Comparison of ENCODE assay signal across 8 cellular contexts in the genomic region with DNA sequence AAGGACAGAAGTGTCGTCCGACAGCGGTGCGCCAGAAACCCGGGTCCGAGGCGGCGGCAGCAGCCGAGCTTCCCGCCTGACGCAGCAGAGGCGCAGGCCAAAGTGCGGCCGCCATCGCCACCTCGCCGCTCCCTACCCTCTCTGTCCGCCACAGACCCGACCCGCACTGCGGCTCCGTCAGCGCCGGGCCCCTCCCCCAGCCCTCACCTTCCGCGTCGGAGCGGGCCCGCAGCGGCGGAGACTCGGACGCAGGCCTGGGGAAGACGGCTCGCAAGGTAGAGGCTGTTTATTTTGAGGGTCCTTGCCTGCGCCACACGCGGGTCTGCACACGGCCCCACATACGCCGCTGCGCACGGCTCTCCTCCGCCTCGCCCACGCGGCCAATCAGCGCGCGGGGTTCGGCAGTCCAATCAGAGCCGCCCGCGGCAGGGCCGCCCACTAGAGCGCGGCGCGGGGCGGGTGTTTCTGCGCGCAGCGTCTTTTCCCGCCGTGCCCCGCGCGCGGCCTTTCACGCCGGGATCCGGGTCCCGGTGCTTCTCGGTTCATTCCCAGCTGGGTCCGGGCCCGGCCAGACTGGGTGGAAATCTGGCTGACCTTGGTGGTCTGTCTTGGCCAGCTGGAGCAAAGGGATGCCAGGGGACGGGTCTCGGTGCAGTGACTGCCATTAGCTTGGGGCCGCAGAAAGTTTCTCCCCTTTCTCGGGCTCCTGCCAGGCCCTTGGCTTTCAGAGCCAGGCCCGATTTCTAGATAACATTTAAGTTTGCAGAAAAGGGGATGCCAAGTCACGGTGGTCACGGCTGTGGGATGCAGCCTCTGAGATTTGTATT. TPM values are rescaled to one million over a fixed set of nuclear protein-coding genes. Genes with fewer than 3 reads are reported as not detected.
A peak's percentile ranks its signal among the peaks of the same experiment; 100 is the strongest.
DNase-seq lines count a peak whose midpoint lies in the region; ATAC-seq and TF ChIP-seq lines count a peak whose summit lies in the region.

A gene (minus strand): TSS at position 328 of the 827 bp plus-strand sequence. CDS start 12,139 bp downstream, outside the sequence.

- peak; percentile 69 for DNase-seq in AG09309 (ENCODE audit: low read depth)
- DNase-seq in NCI-H345 treated with DMSO at 0.1 percent for 48 hours (lab: John Stamatoyannopoulos, UW; ENCODE audit: unreplicated experiment): peak; percentile 57
- DNase-seq in activated CD4-positive, CD25-positive, alpha-beta regulatory T cell (lab: John Stamatoyannopoulos, UW): peak; percentile 81 to 92 (median 88)
- DNase-seq in caudate nucleus (lab: John Stamatoyannopoulos, UW): peak; percentile 23 to 95 (median 87)
- DNase-seq in inferior parietal cortex (ENCODE audit: extremely low spot score): peak; percentile 95
- DNase-seq in spleen: peak; percentile 97

- 0 to 1% (median 0%) methylated on average over 21 to 83 of the region's 83 CpGs for WGBS in spleen, 5 donors

- no peak for TF ChIP-seq CTCF in AG09309 (IDR thresholded peaks at IDR 0.05; ENCODE audit: control insufficient read depth, insufficient read depth, low read depth, low read length, missing control alignments)
- peak in 2 of 11 experiments; percentile 17 to 34 for TF ChIP-seq CTCF in spleen (IDR thresholded peaks at IDR 0.05 in 8 of 11, conservative IDR thresholded peaks at IDR 0.05 in 3 of 11)

- H3K9me3 ChIP-seq in spleen: no peaks in the 10 kb centered on the region

- no peaks in the 10 kb centered on the region for H3K27me3 ChIP-seq in spleen (replicated peaks in 1 of 7)

- H3K4me3 ChIP-seq in AG09309 (ENCODE audit: control insufficient read depth, low read depth, low read length) (peak within 1 kb of the TSS; percentile 70), spleen (peak within 1 kb of the TSS; percentile 75 to 100 (median 90))

- peaks cover 0 to 16% (median 3%) of the 10 kb centered on the region in 6 donors for H3K36me3 ChIP-seq in spleen

- H3K4me1 ChIP-seq in spleen: peaks cover 44 to 78% (median 53%) of the 10 kb centered on the region in 6 donors

- TF ChIP-seq POLR2A in spleen (IDR thresholded peaks at IDR 0.05): peak; percentile 50 to 84 (median 76)

- H3K27ac ChIP-seq in caudate nucleus (ENCODE audit: low read depth, low read length): peak within 1 kb of the TSS; percentile 97
- peak within 1 kb of the TSS; percentile 83 to 100 (median 98) for H3K27ac ChIP-seq in spleen

- ATAC-seq in GM19025 (IDR thresholded peaks at IDR 0.05; ENCODE audit: low read depth, unreplicated experiment) (peak; percentile 98), HG03280 (IDR thresholded peaks at IDR 0.05; ENCODE audit: unreplicated experiment) (peak; percentile 95)

- intact Hi-C loops in spleen (cut with DNase I; ENCODE audit: low total_unique reads): no loop called here

RNA-seq across cellular contexts. Expression of the gene that starts here (rescaled TPM):
- total RNA-seq in spleen: 100 to 1,000 TPM; 252 to 420 (median 279) TPM
- 100 to 1,000 TPM; 301 to 360 (median 324) TPM for polyA plus RNA-seq in spleen

Comparison
In these comparisons a context has a peak if more than half of its experiments do, and no peak if none do; other contexts are left out.
1. Peak in every context shown above with its lines: DNase-seq, ATAC-seq, H3K4me3 ChIP-seq and H3K27ac ChIP-seq.